24 cellular contexts compared by ENCODE assay signal in genomic region chr1:5920201-5920600, GRCh38.
"Had no signal": no experiment of that assay in that cellular context is flagged by ENCODE, and none has a peak within 500 bp of the region (broad histone marks: within the 10 kb centered on the region; RNA-seq: fewer than 3 reads in every experiment).

No MANE protein-coding gene starts in this region.

- H3K9me3 ChIP-seq: left lung, pancreas, testis, tibial artery, upper lobe of left lung, uterus had no signal

- H3K4me1 ChIP-seq: left lung, testis, upper lobe of left lung, uterus had no signal

- H3K4me1 Mint-ChIP-seq: central memory CD8-positive, alpha-beta T cell had no signal

- H3K27me3 ChIP-seq: hepatocyte, left lung, pancreas, testis, tibial artery, upper lobe of left lung, uterus had no signal

- H3K27ac ChIP-seq: hepatocyte, left lung, testis, tibial artery, upper lobe of left lung, uterus had no signal

- H3K4me3 Mint-ChIP-seq: central memory CD8-positive, alpha-beta T cell; effector memory CD8-positive, alpha-beta T cell; naive thymus-derived CD8-positive, alpha-beta T cell; nephron progenitor cell; stimulated activated naive CD8-positive, alpha-beta T cell treated with anti-CD3 and anti-CD28 coated beads, Interleukin-15, amount 100 ng/mL, for 72 hours had no signal

- DNase-seq: cortex of kidney; effector memory CD8-positive, alpha-beta T cell; kidney; mesendoderm; naive thymus-derived CD8-positive, alpha-beta T cell; nephron progenitor cell; occipital lobe; pancreas; stimulated activated CD4-positive, alpha-beta T cell treated with anti-CD3 and anti-CD28 coated beads, Interleukin-12 subunit alpha, Interleukin-12 subunit beta, amount 100 ng/mL, for 4 hours; stimulated activated CD4-positive, alpha-beta T cell treated with anti-CD3 and anti-CD28 coated beads, Interleukin-1b, Interleukin-23, amount 100 ng/mL, for 48 hours; stimulated activated CD4-positive, alpha-beta T cell treated with anti-CD3 and anti-CD28 coated beads, Interleukin-4, amount 100 ng/mL, for 1 hour; stimulated activated CD8-positive, alpha-beta memory T cell treated with anti-CD3 and anti-CD28 coated beads, Interleukin-4, amount 100 ng/mL, for 48 hours; stimulated activated naive CD4-positive, alpha-beta T cell; stimulated activated naive CD8-positive, alpha-beta T cell treated with anti-CD3 and anti-CD28 coated beads, Interleukin-15, amount 100 ng/mL, for 72 hours; testis; upper lobe of left lung; uterus had no signal

- H3K27ac Mint-ChIP-seq: effector memory CD8-positive, alpha-beta T cell; naive thymus-derived CD8-positive, alpha-beta T cell; nephron progenitor cell; progenitor cell of endocrine pancreas had no signal

- H3K27me3 Mint-ChIP-seq: central memory CD8-positive, alpha-beta T cell; effector memory CD8-positive, alpha-beta T cell; naive thymus-derived CD8-positive, alpha-beta T cell; progenitor cell of endocrine pancreas; stimulated activated naive CD8-positive, alpha-beta T cell treated with anti-CD3 and anti-CD28 coated beads, Interleukin-15, amount 100 ng/mL, for 72 hours had no signal

- ATAC-seq: effector memory CD8-positive, alpha-beta T cell; left lung; naive thymus-derived CD8-positive, alpha-beta T cell; sciatic nerve; stimulated activated naive CD8-positive, alpha-beta T cell treated with anti-CD3 and anti-CD28 coated beads, Interleukin-15, amount 100 ng/mL, for 72 hours had no signal

- H3K36me3 ChIP-seq: pancreas, upper lobe of left lung, uterus had no signal

- H3K4me3 ChIP-seq: hepatocyte, left lung, pancreas, smooth muscle cell, testis, tibial artery, upper lobe of left lung, uterus had no signal

- H3K9me3 Mint-ChIP-seq: nephron progenitor cell; stimulated activated naive CD8-positive, alpha-beta T cell treated with anti-CD3 and anti-CD28 coated beads, Interleukin-15, amount 100 ng/mL, for 72 hours had no signal
